In the genomic region with DNA sequence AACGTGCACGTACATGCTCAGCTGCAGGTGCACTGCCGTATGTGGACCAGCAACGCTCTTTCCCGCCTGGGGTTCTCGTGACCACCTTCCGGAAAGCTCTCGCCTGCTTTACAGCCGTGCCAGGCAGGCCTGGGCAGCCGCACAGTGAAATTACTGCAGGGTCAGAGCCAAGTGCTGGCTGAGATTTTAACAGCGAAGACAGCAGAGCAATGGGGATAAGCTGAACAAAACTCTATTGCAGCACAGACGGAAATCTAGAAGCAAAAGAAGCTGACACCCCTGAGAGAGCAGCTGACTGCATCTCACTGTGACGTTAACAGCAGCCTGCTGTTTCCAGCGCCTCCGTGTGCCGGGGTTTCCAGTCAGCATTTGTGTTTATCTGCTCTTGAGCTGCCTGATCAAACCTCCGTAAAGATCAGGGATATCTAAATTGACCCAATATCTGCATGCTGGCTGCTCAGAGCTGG, we compare ENCODE assay signal across 10 cellular contexts.
DNase-seq lines count a peak whose midpoint lies in the region; ATAC-seq, FAIRE-seq and TF ChIP-seq lines count a peak whose summit lies in the region.
"Had no signal": no experiment of that assay in that cellular context is flagged by ENCODE, and none has a peak within 500 bp of the region (broad histone marks: within the 10 kb centered on the region; RNA-seq: fewer than 3 reads in every experiment).

No MANE protein-coding gene starts in this region.

- peak; percentile 93 for DNase-seq in MM.1S
- peak; percentile 79 for DNase-seq in cerebellar cortex (ENCODE audit: low spot score)
- DNase-seq in MG63: no peak
- DNase-seq in omental fat pad (ENCODE audit: low spot score): no peak
- DNase-seq in SW 1271 (lab: John Stamatoyannopoulos, UW): no peak
- no peak for DNase-seq in DMS 273 (lab: John Stamatoyannopoulos, UW; ENCODE audit: unreplicated experiment)

- no peaks in the 10 kb centered on the region for H4K20me1 ChIP-seq in MM.1S (ENCODE audit: insufficient read depth, low read length)

- H3K27ac ChIP-seq in MM.1S (ENCODE audit: low read length) (peak overlapping the region; percentile 97), skeletal muscle tissue (ENCODE audit: low read depth, low read length) (peak overlapping the region; percentile 64)
- H3K27ac ChIP-seq: cardiac muscle cell, right lobe of liver had no signal

- H3K27me3 ChIP-seq in MM.1S (replicated peaks; ENCODE audit: insufficient read depth, low read length): no peaks in the 10 kb centered on the region
- H3K27me3 ChIP-seq in skeletal muscle tissue (ENCODE audit: control insufficient read depth in 3 of 3, insufficient read depth in 3 of 3, low read length in 3 of 3): no peaks in the 10 kb centered on the region
- H3K27me3 ChIP-seq in MG63: no peaks in the 10 kb centered on the region
- H3K27me3 ChIP-seq: cardiac muscle cell, right lobe of liver had no signal

- FAIRE-seq in islet of Langerhans (lab: Jason Lieb, UNC): peak; percentile 60

- H3K9me3 ChIP-seq in MM.1S (replicated peaks; ENCODE audit: insufficient read depth, low read length): no peaks in the 10 kb centered on the region
- no peaks in the 10 kb centered on the region for H3K9me3 ChIP-seq in skeletal muscle tissue (ENCODE audit: control insufficient read depth in 3 of 3, low read length in 3 of 3)
- H3K9me3 ChIP-seq in MG63: no peaks in the 10 kb centered on the region
- H3K9me3 ChIP-seq: right lobe of liver had no signal

- H3K79me2 ChIP-seq in MM.1S (ENCODE audit: low read length): peaks cover 19% of the 10 kb centered on the region

- H2AFZ ChIP-seq in MM.1S (ENCODE audit: low read length): peak overlapping the region; percentile 28

- peak overlapping the region; percentile 58 for H3K4me2 ChIP-seq in MM.1S (ENCODE audit: low read depth, low read length)

- H3K9ac ChIP-seq in MM.1S (ENCODE audit: low read length): peak overlapping the region; percentile 70
- peak overlapping the region; percentile 17 to 58 (median 23) for H3K9ac ChIP-seq in skeletal muscle tissue (ENCODE audit: low read depth in 1 of 3, low read length in 3 of 3)

- peaks cover 18% of the 10 kb centered on the region for H3F3A ChIP-seq in MM.1S (ENCODE audit: insufficient read depth, low read length)

- H3K36me3 ChIP-seq in MM.1S (replicated peaks; ENCODE audit: insufficient read depth, low read length): no peaks in the 10 kb centered on the region
- peaks cover 0 to 4% (median 2%) of the 10 kb centered on the region in 3 donors for H3K36me3 ChIP-seq in skeletal muscle tissue (ENCODE audit: control insufficient read depth in 3 of 3, insufficient read depth in 3 of 3, low read length in 3 of 3)
- no peaks in the 10 kb centered on the region; the same call in 1 of the 2 replicates for H3K36me3 ChIP-seq in MG63
- H3K36me3 ChIP-seq: cardiac muscle cell, right lobe of liver had no signal

- ATAC-seq in omental fat pad (ENCODE audit: low FRiP score): no peak

- H3K4me3 ChIP-seq in MM.1S (ENCODE audit: low read length) (peak overlapping the region; percentile 6; the same call in 1 of the 2 replicates), skeletal muscle tissue (ENCODE audit: low read length in 3 of 3) (peak overlapping the region; percentile 11 to 41 (median 36)), MG63 (no peak overlapping the region)
- H3K4me3 ChIP-seq: cardiac muscle cell, right lobe of liver had no signal

- no peaks in the 10 kb centered on the region for H3K9me2 ChIP-seq in MM.1S (replicated peaks; ENCODE audit: insufficient read depth, low read length)

- TF ChIP-seq CTCF in MM.1S (IDR thresholded peaks at IDR 0.05; ENCODE audit: low read length): no peak
- no peak for TF ChIP-seq CTCF in omental fat pad (IDR thresholded peaks at IDR 0.05)

- H3K4me1 ChIP-seq in MM.1S (ENCODE audit: low read length) (peaks cover 54% of the 10 kb centered on the region), skeletal muscle tissue (ENCODE audit: control insufficient read depth in 3 of 3, insufficient read depth in 3 of 3, low read length in 3 of 3) (peaks cover 20 to 39% (median 34%) of the 10 kb centered on the region in 3 donors)

Comparison
In these comparisons a context has a peak if more than half of its experiments do, and no peak if none do; other contexts are left out.
1. DNase-seq: peak in MM.1S (single experiment) and cerebellar cortex (single experiment); none in MG63 (single experiment), omental fat pad (single experiment), SW 1271 (0 of 2) and DMS 273 (single experiment).